Comparison of ENCODE assay signal across 8 cellular contexts in the genomic region with DNA sequence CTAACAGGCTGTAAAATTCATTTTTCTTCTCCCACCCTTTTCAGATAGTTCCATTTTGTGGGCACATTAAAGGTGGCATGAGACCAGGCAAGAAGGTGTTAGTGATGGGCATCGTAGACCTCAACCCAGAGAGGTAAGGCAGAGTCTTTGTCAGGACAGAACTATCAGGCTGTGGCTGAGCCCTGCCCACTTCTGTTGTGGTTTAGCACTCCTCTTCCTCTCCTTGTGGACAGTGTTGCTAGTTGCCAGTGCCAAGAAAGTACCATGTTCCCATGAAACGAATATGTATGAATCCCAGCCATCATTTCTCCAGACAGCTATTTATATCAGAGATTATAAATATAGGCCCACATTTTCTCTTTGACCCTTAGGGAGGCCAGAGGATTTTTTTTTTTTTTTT. TPM values are rescaled to one million over a fixed set of nuclear protein-coding genes. Genes with fewer than 3 reads are reported as not detected.
DNase-seq lines count a peak whose midpoint lies in the region; ATAC-seq and TF ChIP-seq lines count a peak whose summit lies in the region.

No MANE protein-coding gene starts in this region.

- H3K4me1 Mint-ChIP-seq in CD8-positive, alpha-beta T cell (ENCODE audit: low read depth) = peaks cover 8% of the 10 kb centered on the region
- H3K4me1 Mint-ChIP-seq in IgD-negative memory B cell = peaks cover 0 to 6% (median 4%) of the 10 kb centered on the region in 3 donors
- peaks cover 53% of the 10 kb centered on the region for H3K4me1 Mint-ChIP-seq in nephron progenitor cell

- no peak for ATAC-seq in CD8-positive, alpha-beta T cell

- no peaks in the 10 kb centered on the region for H3K9me3 ChIP-seq in CD8-positive, alpha-beta T cell (ENCODE audit: low read length)
- no peaks in the 10 kb centered on the region for H3K9me3 ChIP-seq in colonic mucosa

- no peaks in the 10 kb centered on the region for H3K36me3 ChIP-seq in CD8-positive, alpha-beta T cell (ENCODE audit: insufficient read depth, low read length)
- H3K36me3 ChIP-seq in colonic mucosa = no peaks in the 10 kb centered on the region

- no peak for DNase-seq in CD8-positive, alpha-beta T cell
- DNase-seq in colonic mucosa (no peak), nephron progenitor cell (no peak), SK-N-DZ (ENCODE audit: low spot score) (no peak), NCI-H146 (lab: John Stamatoyannopoulos, UW) (no peak), GM19240 (ENCODE audit: insufficient read length, low spot score) (no peak), foreskin fibroblast (no peak)

- H3K9me3 Mint-ChIP-seq in CD8-positive, alpha-beta T cell = no peaks in the 10 kb centered on the region
- H3K9me3 Mint-ChIP-seq in IgD-negative memory B cell (no peaks in the 10 kb centered on the region), nephron progenitor cell (no peaks in the 10 kb centered on the region)

- CTCF ChIA-PET in CD8-positive, alpha-beta T cell (lab: Charles Lee) = interaction anchor here (1.0 to 1.8 kb wide), 3 partner anchors 9 to 67 kb away, joined by 3 to 6 read pairs (median 3); no protein-coding TSS in a partner anchor

- intact Hi-C loops in CD8-positive, alpha-beta T cell (cut with DNase I, micrococcal nuclease) = no loop called here
- intact Hi-C loops in colonic mucosa (cut with DNase I) = no loop called here

- peak overlapping the region in 1 of 2 donors; percentile 75 for H3K9ac ChIP-seq in colonic mucosa (ENCODE audit: low read depth in 2 of 2, low read length in 2 of 2)

- H3K27ac ChIP-seq in CD8-positive, alpha-beta T cell (ENCODE audit: low read depth, low read length) = no peak overlapping the region
- peak overlapping the region; percentile 93 for H3K27ac ChIP-seq in colonic mucosa

- peak overlapping the region; percentile 87 for H3K4me3 Mint-ChIP-seq in CD8-positive, alpha-beta T cell
- H3K4me3 Mint-ChIP-seq in IgD-negative memory B cell = peak overlapping the region; percentile 82 to 92 (median 88)
- H3K4me3 Mint-ChIP-seq in nephron progenitor cell = peak overlapping the region; percentile 96

- no peaks in the 10 kb centered on the region for H3K4me1 ChIP-seq in CD8-positive, alpha-beta T cell (ENCODE audit: insufficient read depth, low read length)
- peaks cover 6% of the 10 kb centered on the region for H3K4me1 ChIP-seq in colonic mucosa

- H3K27ac Mint-ChIP-seq in CD8-positive, alpha-beta T cell = no peak overlapping the region
- peak overlapping the region in 1 of 3 donors; percentile 48 for H3K27ac Mint-ChIP-seq in IgD-negative memory B cell
- H3K27ac Mint-ChIP-seq in nephron progenitor cell = peak overlapping the region; percentile 48

- no peak overlapping the region for H3K4me3 ChIP-seq in CD8-positive, alpha-beta T cell (ENCODE audit: low read depth, low read length)
- H3K4me3 ChIP-seq in colonic mucosa (peak overlapping the region; percentile 78), foreskin fibroblast (ENCODE audit: low read depth in 1 of 2, low read length in 2 of 2) (no peak overlapping the region)

- TF ChIP-seq CTCF in CD8-positive, alpha-beta T cell (IDR thresholded peaks at IDR 0.05) = no peak
- no peak for TF ChIP-seq CTCF in colonic mucosa (IDR thresholded peaks at IDR 0.05)
- no peak for TF ChIP-seq CTCF in nephron progenitor cell (IDR thresholded peaks at IDR 0.05)
- TF ChIP-seq CTCF in foreskin fibroblast (IDR thresholded peaks at IDR 0.05; ENCODE audit: low read depth, low read length) = no peak

- peaks cover 2% of the 10 kb centered on the region for H3K36me3 Mint-ChIP-seq in CD8-positive, alpha-beta T cell
- H3K36me3 Mint-ChIP-seq in IgD-negative memory B cell = no peaks in the 10 kb centered on the region
- peaks cover 39% of the 10 kb centered on the region for H3K36me3 Mint-ChIP-seq in nephron progenitor cell (ENCODE audit: low read depth)

- POLR2A ChIA-PET in CD8-positive, alpha-beta T cell (lab: Charles Lee) = interaction anchor here (1.0 kb wide), 1 partner anchor 9 kb away, joined by 3 read pairs; no protein-coding TSS in a partner anchor

- H3K27me3 Mint-ChIP-seq in CD8-positive, alpha-beta T cell (ENCODE audit: low read depth) = peaks cover 9% of the 10 kb centered on the region
- peaks cover 2% of the 10 kb centered on the region for H3K27me3 Mint-ChIP-seq in IgD-negative memory B cell
- peaks cover 4% of the 10 kb centered on the region for H3K27me3 Mint-ChIP-seq in nephron progenitor cell (ENCODE audit: low read depth, poor library complexity)

- H3K27me3 ChIP-seq in CD8-positive, alpha-beta T cell (ENCODE audit: insufficient read depth, low read length) = no peaks in the 10 kb centered on the region
- no peaks in the 10 kb centered on the region for H3K27me3 ChIP-seq in colonic mucosa

RNA-seq across cellular contexts. Expression of a gene that starts 1.6 kb away (rescaled TPM):
- total RNA-seq in CD8-positive, alpha-beta T cell = under 1 TPM; 0.35 to 0.39 TPM
- polyA plus RNA-seq in IgD-negative memory B cell = 0.45 TPM
- total RNA-seq in colonic mucosa = 10 to 100 TPM; 26.4 to 34.8 TPM
- 3.7 and 6.5 TPM in 2 replicates for polyA plus RNA-seq in SK-N-DZ (2014; cell fraction: cytosol; rRNA removed)
- polyA plus RNA-seq in SK-N-DZ (2014; cell fraction: nucleus; rRNA removed) = 10.1 and 12.8 TPM in 2 replicates

Comparison
In these comparisons a context has a peak if more than half of its experiments do, and no peak if none do; other contexts are left out.
1. RNA of a gene that starts 1.6 kb away (total RNA-seq): 26.4 to 34.8 TPM in colonic mucosa; 0.35 to 0.39 TPM in CD8-positive, alpha-beta T cell; every median in the first group is over 10 times any median in the second.
2. Peak in every context shown above with its lines, with median percentiles within 50 percentile points of each other: H3K4me3 Mint-ChIP-seq.